Comparison of ENCODE assay signal across 8 cellular contexts in the genomic region with DNA sequence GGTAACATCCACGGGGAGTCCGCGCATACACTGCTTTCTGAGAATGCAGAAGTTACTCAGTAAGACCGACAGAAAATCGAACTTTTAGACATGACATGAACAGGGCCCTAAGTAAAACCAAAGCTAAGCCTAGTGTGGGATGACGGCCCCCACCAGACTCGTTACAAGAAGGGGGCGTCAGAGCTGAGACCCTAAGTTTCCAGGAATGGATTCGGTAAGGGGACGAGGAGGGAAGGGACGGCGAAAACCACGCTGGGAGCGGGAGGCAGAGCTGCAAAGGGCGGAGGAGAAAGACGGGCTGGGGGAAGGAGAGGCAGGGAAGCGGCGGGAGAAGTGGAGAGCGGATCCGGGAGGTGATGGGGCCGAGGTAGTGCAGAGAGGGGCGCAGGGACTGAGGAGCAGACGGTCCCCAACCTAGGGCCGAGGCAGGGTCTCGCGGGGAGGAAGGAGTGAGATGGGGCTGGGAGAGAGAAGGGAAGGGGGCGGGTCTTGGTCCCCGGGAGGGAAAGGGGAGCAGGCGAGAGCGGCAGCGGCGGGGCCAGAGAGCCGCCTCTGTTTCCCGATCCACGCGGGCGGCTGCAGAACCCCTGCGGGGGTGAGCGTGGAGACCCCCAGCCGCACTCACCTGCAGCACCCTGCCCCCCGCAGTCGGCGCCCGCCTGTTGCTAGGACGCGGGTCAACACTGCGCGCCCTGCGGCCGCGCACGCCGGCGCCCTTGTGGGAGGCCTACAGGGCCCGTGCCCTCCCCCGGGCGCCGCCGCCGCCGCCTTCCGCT. TPM values are rescaled to one million over a fixed set of nuclear protein-coding genes. Genes with fewer than 3 reads are reported as not detected.
DNase-seq lines count a peak whose midpoint lies in the region; ATAC-seq and TF ChIP-seq lines count a peak whose summit lies in the region.

No MANE protein-coding gene starts in this region.

- peaks cover 3% of the 10 kb centered on the region for H3K9me3 Mint-ChIP-seq in chondrocyte (ENCODE audit: low read depth)

- no peaks in the 10 kb centered on the region for H3K36me3 Mint-ChIP-seq in chondrocyte (ENCODE audit: low read depth)

- CTCF ChIA-PET in RWPE1 (lab: Yijun Ruan, JAX), result no interaction called here

- intact Hi-C loops in left colon (cut with DNase I, micrococcal nuclease), result no loop called here

- POLR2A ChIA-PET in RWPE1 (lab: Yijun Ruan, JAX; ENCODE audit: low non-redundant PET), result no interaction called here

- H3K27me3 Mint-ChIP-seq in chondrocyte (ENCODE audit: low read depth), result no peaks in the 10 kb centered on the region

- ATAC-seq in left colon, result peak; percentile 40

- peak overlapping the region; percentile 97 for H3K4me3 Mint-ChIP-seq in chondrocyte (ENCODE audit: unreplicated experiment)

- TF ChIP-seq CTCF in RWPE1 (conservative IDR thresholded peaks at IDR 0.05; ENCODE audit: low read depth) (no peak), chondrocyte (IDR thresholded peaks at IDR 0.05) (peak; percentile 3)

- H3K4me1 Mint-ChIP-seq in chondrocyte (ENCODE audit: low read depth), result peaks cover 20% of the 10 kb centered on the region

- H3K27ac ChIP-seq in RWPE1, result peak overlapping the region; percentile 61

- DNase-seq in NCI-H510A treated with DMSO at 0.1 percent for 48 hours (lab: John Stamatoyannopoulos, UW), result peak; percentile 21
- DNase-seq in NCI-H510A (lab: John Stamatoyannopoulos, UW), result no peak
- peak; percentile 11 for DNase-seq in RWPE1 (ENCODE audit: low spot score)
- no peak for DNase-seq in chondrocyte (ENCODE audit: low spot score)
- peak in 1 of 2 donors; percentile 7 for DNase-seq in left colon
- peak; percentile 15 to 18 for DNase-seq in stimulated activated CD8-positive, alpha-beta memory T cell treated with anti-CD3 and anti-CD28 coated beads, Interleukin-2, amount 100 ng/mL, for 48 hours (ENCODE audit: low read depth in 2 of 2)
- DNase-seq in NCI-H526 (lab: John Stamatoyannopoulos, UW), result no peak
- no peak for DNase-seq in KG1 (lab: John Stamatoyannopoulos, UW)

- peak overlapping the region; percentile 86 for H3K27ac Mint-ChIP-seq in chondrocyte (ENCODE audit: unreplicated experiment)

RNA-seq across cellular contexts. Expression of a gene that starts 0.5 kb away (rescaled TPM):
- total RNA-seq in chondrocyte (1.0 to 3.8 TPM (median 1.1 TPM) in 3 replicates), left colon (under 1 TPM; 0.09 to 0.42 TPM)

Comparison
In these comparisons a context has a peak if more than half of its experiments do, and no peak if none do; other contexts are left out.
1. DNase-seq: peak in NCI-H510A treated with DMSO at 0.1 percent for 48 hours (single experiment), RWPE1 (single experiment) and stimulated activated CD8-positive, alpha-beta memory T cell treated with anti-CD3 and anti-CD28 coated beads, Interleukin-2, amount 100 ng/mL, for 48 hours (2 of 2); none in NCI-H510A (single experiment), chondrocyte (single experiment), NCI-H526 (0 of 2) and KG1 (single experiment).